ENCODE assay signal across 14 cellular contexts in the genomic region with DNA sequence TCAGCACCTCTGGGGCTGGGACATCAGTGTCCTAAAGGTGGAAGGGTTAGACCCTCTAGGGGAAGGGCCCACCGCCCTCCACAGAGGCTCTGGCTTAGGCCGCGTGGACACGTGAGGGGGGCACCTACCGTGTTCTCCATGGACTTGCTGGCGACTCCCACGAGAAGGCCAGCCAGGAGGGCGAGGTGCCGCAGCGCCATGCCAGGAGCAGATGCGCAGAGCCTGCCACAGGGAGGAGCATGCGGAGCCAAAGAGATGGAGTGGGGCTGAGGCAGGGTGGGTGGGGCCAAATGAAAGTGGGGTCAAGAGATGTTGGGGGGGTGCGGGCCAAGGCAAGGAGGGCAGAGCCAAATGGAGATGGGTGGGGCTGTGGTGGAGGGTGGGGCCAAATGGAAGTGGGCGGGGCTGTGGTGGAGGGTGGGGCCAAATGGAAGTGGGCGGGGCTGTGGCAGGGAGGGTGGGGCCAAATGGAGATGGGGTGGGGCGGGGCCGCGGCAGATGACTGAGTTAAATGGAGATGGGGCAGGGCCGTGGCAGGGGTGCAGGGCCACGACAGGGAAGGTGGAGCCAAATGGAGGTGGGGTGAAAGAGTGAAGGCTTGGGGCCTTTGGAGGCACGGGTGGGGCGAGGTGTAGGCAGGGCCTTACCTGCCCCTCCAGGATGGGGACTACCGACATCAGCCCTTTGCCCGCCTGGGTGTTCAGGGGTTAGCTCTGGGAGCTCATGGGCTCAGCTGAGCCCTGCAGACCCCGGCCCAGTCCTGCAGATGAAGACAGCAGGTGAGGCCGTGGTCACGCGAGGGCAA. TPM values are rescaled to one million over a fixed set of nuclear protein-coding genes. Genes with fewer than 3 reads are reported as not detected.
DNase-seq lines count a peak whose midpoint lies in the region; ATAC-seq, FAIRE-seq and TF ChIP-seq lines count a peak whose summit lies in the region.
"Had no signal": no experiment of that assay in that cellular context is flagged by ENCODE, and none has a peak within 500 bp of the region (broad histone marks: within the 10 kb centered on the region; RNA-seq: fewer than 3 reads in every experiment).

No MANE protein-coding gene starts in this region.

- intact Hi-C loops in CD4-positive, alpha-beta T cell (cut with DNase I, micrococcal nuclease), result no loop called here
- intact Hi-C loops in naive thymus-derived CD4-positive, alpha-beta T cell (cut with micrococcal nuclease), result no loop called here

- no peak overlapping the region for H3K4me3 Mint-ChIP-seq in CD4-positive, alpha-beta T cell
- H3K4me3 Mint-ChIP-seq in naive thymus-derived CD4-positive, alpha-beta T cell, result no peak overlapping the region
- H3K4me3 Mint-ChIP-seq: CD8-positive, alpha-beta memory T cell had no signal

- H3K36me3 ChIP-seq in naive thymus-derived CD4-positive, alpha-beta T cell (ENCODE audit: control insufficient read depth in 2 of 3, insufficient read depth in 3 of 3, low read length in 3 of 3), result no peaks in the 10 kb centered on the region
- H3K36me3 ChIP-seq: prostate gland had no signal

- H3K9me3 ChIP-seq in CD4-positive, alpha-beta T cell (ENCODE audit: control insufficient read depth, low read length), result no peaks in the 10 kb centered on the region
- H3K9me3 ChIP-seq in naive thymus-derived CD4-positive, alpha-beta T cell (ENCODE audit: control insufficient read depth in 2 of 3, low read length in 3 of 3), result no peaks in the 10 kb centered on the region
- H3K9me3 ChIP-seq: prostate gland had no signal

- no peaks in the 10 kb centered on the region for H3K27me3 ChIP-seq in CD4-positive, alpha-beta T cell (ENCODE audit: control insufficient read depth, insufficient read depth, low read length)
- H3K27me3 ChIP-seq in naive thymus-derived CD4-positive, alpha-beta T cell (ENCODE audit: control insufficient read depth in 2 of 2, insufficient read depth in 2 of 2, low read length in 2 of 2), result no peaks in the 10 kb centered on the region

- no peak overlapping the region for H3K27ac ChIP-seq in CD4-positive, alpha-beta T cell (ENCODE audit: low read depth, low read length)
- H3K27ac ChIP-seq in naive thymus-derived CD4-positive, alpha-beta T cell (ENCODE audit: low read depth, low read length), result no peak overlapping the region
- H3K27ac ChIP-seq: prostate gland had no signal

- no peaks in the 10 kb centered on the region for H3K36me3 Mint-ChIP-seq in CD4-positive, alpha-beta T cell (ENCODE audit: low read depth)
- H3K36me3 Mint-ChIP-seq in naive thymus-derived CD4-positive, alpha-beta T cell, result peaks cover 0 to 11% (median 3%) of the 10 kb centered on the region in 5 donors

- no peak for TF ChIP-seq CTCF in CD4-positive, alpha-beta T cell (IDR thresholded peaks at IDR 0.05)

- H3K4me3 ChIP-seq in naive thymus-derived CD4-positive, alpha-beta T cell (ENCODE audit: low read length), result no peak overlapping the region
- H3K4me3 ChIP-seq: prostate gland had no signal

- H3K9me3 Mint-ChIP-seq in CD4-positive, alpha-beta T cell, result no peaks in the 10 kb centered on the region
- H3K9me3 Mint-ChIP-seq in naive thymus-derived CD4-positive, alpha-beta T cell, result peaks cover 0 to 6% (median 0%) of the 10 kb centered on the region in 11 donors
- H3K9me3 Mint-ChIP-seq: CD8-positive, alpha-beta memory T cell had no signal

- H3K4me1 ChIP-seq in naive thymus-derived CD4-positive, alpha-beta T cell (ENCODE audit: control insufficient read depth in 2 of 2, insufficient read depth in 2 of 2, low read length in 2 of 2), result no peaks in the 10 kb centered on the region
- H3K4me1 ChIP-seq: prostate gland had no signal

- FAIRE-seq in GM12892 (lab: Jason Lieb, UNC), result no peak
- FAIRE-seq: urothelium cell line had no signal

- no peak overlapping the region for H3K27ac Mint-ChIP-seq in CD4-positive, alpha-beta T cell
- no peak overlapping the region for H3K27ac Mint-ChIP-seq in naive thymus-derived CD4-positive, alpha-beta T cell
- H3K27ac Mint-ChIP-seq: CD8-positive, alpha-beta memory T cell had no signal

- no peaks in the 10 kb centered on the region for H3K4me1 Mint-ChIP-seq in CD4-positive, alpha-beta T cell (ENCODE audit: low read depth)
- H3K4me1 Mint-ChIP-seq in naive thymus-derived CD4-positive, alpha-beta T cell, result peaks cover 0 to 3% (median 0%) of the 10 kb centered on the region in 7 donors
- H3K4me1 Mint-ChIP-seq: CD8-positive, alpha-beta memory T cell had no signal

- CTCF ChIA-PET in CD4-positive, alpha-beta T cell (lab: Charles Lee), result no interaction called here
- CTCF ChIA-PET in naive thymus-derived CD4-positive, alpha-beta T cell (lab: Charles Lee), result no interaction called here

- ATAC-seq in CD4-positive, alpha-beta T cell (ENCODE audit: poor library complexity), result peak; percentile 41
- ATAC-seq in naive thymus-derived CD4-positive, alpha-beta T cell, result peak; percentile 49

- H3K27me3 Mint-ChIP-seq in CD4-positive, alpha-beta T cell, result no peaks in the 10 kb centered on the region
- no peaks in the 10 kb centered on the region for H3K27me3 Mint-ChIP-seq in naive thymus-derived CD4-positive, alpha-beta T cell
- H3K27me3 Mint-ChIP-seq: CD8-positive, alpha-beta memory T cell had no signal

- TF ChIP-seq POLR2A in GM12892 (IDR thresholded peaks at IDR 0.05; ENCODE audit: low read depth, low read length), result no peak

- DNase-seq in CD4-positive, alpha-beta T cell, result no peak
- DNase-seq in GM12892 (ENCODE audit: insufficient read length) (peak; percentile 30), NCI-H1694 (lab: John Stamatoyannopoulos, UW) (no peak), retina (no peak)
- DNase-seq in activated T-cell treated with anti-CD3 and anti-CD28 coated beads, Interleukin-2, amount 50 U/mL, for 48 hours, result peak; percentile 46 to 54
- peak in 1 of 9 donors; percentile 25 for DNase-seq in naive thymus-derived CD4-positive, alpha-beta T cell
- no peak for DNase-seq in stimulated activated CD4-positive, alpha-beta T cell treated with anti-CD3 and anti-CD28 coated beads, Interleukin-2, amount 100 ng/mL, for 24 hours
- DNase-seq: activated naive CD4-positive, alpha-beta T cell treated with Interleukin-2 at 50 U/mL for 16 hours; effector CD8-positive, alpha-beta T cell; NCI-H1048 had no signal

- POLR2A ChIA-PET in CD4-positive, alpha-beta T cell (lab: Charles Lee), result no interaction called here
- POLR2A ChIA-PET in naive thymus-derived CD4-positive, alpha-beta T cell (lab: Charles Lee), result no interaction called here

RNA-seq across cellular contexts. Expression of a gene that starts 17.4 kb away (rescaled TPM):
- not detected for total RNA-seq in CD4-positive, alpha-beta T cell
- polyA plus RNA-seq in GM12892 (2012; ENCODE audit: missing spikeins), result 0.21 TPM
- under 1 TPM in 1 of 5 experiments, not detected in 4; 0.32 TPM for total RNA-seq in naive thymus-derived CD4-positive, alpha-beta T cell
- polyA plus RNA-seq in naive thymus-derived CD4-positive, alpha-beta T cell, result not detected
- total RNA-seq: CD8-positive, alpha-beta memory T cell; fibroblast of villous mesenchyme had no signal
- polyA plus RNA-seq: CD8-positive, alpha-beta memory T cell had no signal

RNA-seq across cellular contexts. Expression of a gene that starts 24.3 kb away (rescaled TPM):
- 10 to 100 TPM; 11.1 to 11.3 TPM for total RNA-seq in CD4-positive, alpha-beta T cell
- polyA plus RNA-seq in GM12892 (2012; ENCODE audit: missing spikeins), result 2.9 TPM
- total RNA-seq in naive thymus-derived CD4-positive, alpha-beta T cell, result 10 to 100 TPM; 17.6 to 21.9 (median 19.6) TPM
- 10 to 100 TPM in 1 of 2 donors, 1 to 10 TPM in 1; 6.4 to 10.5 TPM for polyA plus RNA-seq in naive thymus-derived CD4-positive, alpha-beta T cell

Comparison
In these comparisons a context has a peak if more than half of its experiments do, and no peak if none do; other contexts are left out.
1. DNase-seq: peak in GM12892 (single experiment) and activated T-cell treated with anti-CD3 and anti-CD28 coated beads, Interleukin-2, amount 50 U/mL, for 48 hours (2 of 2); none in CD4-positive, alpha-beta T cell (0 of 10), stimulated activated CD4-positive, alpha-beta T cell treated with anti-CD3 and anti-CD28 coated beads, Interleukin-2, amount 100 ng/mL, for 24 hours (0 of 2), NCI-H1694 (single experiment) and retina (single experiment).